Comparison of ENCODE assay signal across 27 cellular contexts in genomic region chr1:216984536-216984935, GRCh38.
"Had no signal": no experiment of that assay in that cellular context is flagged by ENCODE, and none has a peak within 500 bp of the region (broad histone marks: within the 10 kb centered on the region; RNA-seq: fewer than 3 reads in every experiment).

No MANE protein-coding gene starts in this region.

- H3K4me1 ChIP-seq: ascending aorta, foreskin keratinocyte had no signal

- H3K4me1 Mint-ChIP-seq: activated CD4-positive, alpha-beta T cell treated with anti-CD3 and anti-CD28 coated beads for 36 hours; activated CD4-positive, alpha-beta T cell treated with anti-CD3 and anti-CD28 coated beads, Interleukin-2, amount 10 ng/mL, durations not matched to agents 24 days and 14 days; activated CD8-positive, alpha-beta memory T cell treated with anti-CD3 and anti-CD28 coated beads, Interleukin-2, amount 10 ng/mL, durations not matched to agents 7 days and 5 days; activated naive CD4-positive, alpha-beta T cell treated with anti-CD3 and anti-CD28 coated beads, Interleukin-2, amount 10 ng/mL, durations not matched to agents 7 days and 5 days; activated naive CD8-positive, alpha-beta T cell treated with anti-CD3 and anti-CD28 coated beads, Interleukin-2, amount 10 ng/mL, durations not matched to agents 7 days and 5 days had no signal

- H3K27ac ChIP-seq: ascending aorta, brain microvascular endothelial cell, esophagus muscularis mucosa, foreskin keratinocyte, gastrocnemius medialis had no signal

- DNase-seq: activated CD4-positive, alpha-beta memory T cell treated with anti-CD3 and anti-CD28 coated beads for 36 hours; activated CD4-positive, alpha-beta T cell treated with anti-CD3 and anti-CD28 coated beads for 36 hours; activated CD4-positive, alpha-beta T cell treated with anti-CD3 and anti-CD28 coated beads, Interleukin-2, amount 10 ng/mL, durations not matched to agents 24 days and 14 days; activated CD4-positive, CD25-positive, alpha-beta regulatory T cell; activated CD4-positive, CD25-positive, alpha-beta regulatory T cell treated with anti-CD3 and anti-CD28 coated beads, Interleukin-2, amount 50 U/mL, for 72 hours; activated CD8-positive, alpha-beta memory T cell treated with anti-CD3 and anti-CD28 coated beads, Interleukin-2, amount 10 ng/mL, durations not matched to agents 7 days and 5 days; activated CD8-positive, alpha-beta memory T cell treated with anti-CD3 and anti-CD28 coated beads, Interleukin-2, amount 50 U/mL, for 4 hours; activated CD8-positive, alpha-beta T cell treated with anti-CD3 and anti-CD28 coated beads, Interleukin-2, amount 10 ng/mL, durations not matched to agents 7 days and 5 days; activated gamma-delta T cell; activated naive CD4-positive, alpha-beta T cell; activated naive CD4-positive, alpha-beta T cell treated with anti-CD3 and anti-CD28 coated beads, Interleukin-2, amount 10 ng/mL, durations not matched to agents 7 days and 5 days; activated naive CD8-positive, alpha-beta T cell treated with anti-CD3 and anti-CD28 coated beads, Interleukin-2, amount 10 ng/mL, durations not matched to agents 7 days and 5 days; activated T-cell treated with anti-CD3 and anti-CD28 coated beads for 4 hours; activated T-cell treated with anti-CD3 and anti-CD28 coated beads, Interleukin-2, amount 50 U/mL, for 24 hours; activated T-cell treated with anti-CD3 and anti-CD28 coated beads, Interleukin-2, amount 50 U/mL, for 72 hours; brain microvascular endothelial cell; cortex of kidney; dermis blood vessel endothelial cell; effector CD4-positive, alpha-beta T cell; effector memory CD8-positive, alpha-beta T cell; erythroblast; foreskin keratinocyte; gastrocnemius medialis; T-helper 2 cell had no signal

- H3K4me3 Mint-ChIP-seq: activated CD4-positive, alpha-beta memory T cell treated with anti-CD3 and anti-CD28 coated beads for 36 hours; activated CD4-positive, alpha-beta T cell treated with anti-CD3 and anti-CD28 coated beads for 36 hours; activated CD4-positive, alpha-beta T cell treated with anti-CD3 and anti-CD28 coated beads, Interleukin-2, amount 10 ng/mL, durations not matched to agents 24 days and 14 days; activated CD8-positive, alpha-beta memory T cell treated with anti-CD3 and anti-CD28 coated beads, Interleukin-2, amount 10 ng/mL, durations not matched to agents 7 days and 5 days; activated CD8-positive, alpha-beta T cell treated with anti-CD3 and anti-CD28 coated beads, Interleukin-2, amount 10 ng/mL, durations not matched to agents 7 days and 5 days; activated naive CD4-positive, alpha-beta T cell treated with anti-CD3 and anti-CD28 coated beads, Interleukin-2, amount 10 ng/mL, durations not matched to agents 7 days and 5 days; activated naive CD8-positive, alpha-beta T cell treated with anti-CD3 and anti-CD28 coated beads, Interleukin-2, amount 10 ng/mL, durations not matched to agents 7 days and 5 days; activated T-cell treated with anti-CD3 and anti-CD28 coated beads, Interleukin-2, amount 50 U/mL, for 24 hours; activated T-cell treated with anti-CD3 and anti-CD28 coated beads, Interleukin-2, amount 50 U/mL, for 72 hours; effector memory CD8-positive, alpha-beta T cell had no signal

- H3K4me3 ChIP-seq: ascending aorta, esophagus muscularis mucosa had no signal

- H3K9me3 Mint-ChIP-seq: activated naive CD8-positive, alpha-beta T cell treated with anti-CD3 and anti-CD28 coated beads, Interleukin-2, amount 10 ng/mL, durations not matched to agents 7 days and 5 days had no signal

- H3K9me3 ChIP-seq: ascending aorta, esophagus muscularis mucosa, gastrocnemius medialis had no signal

- H3K36me3 ChIP-seq: ascending aorta, brain microvascular endothelial cell, esophagus muscularis mucosa, gastrocnemius medialis had no signal

- H3K27me3 ChIP-seq: ascending aorta, brain microvascular endothelial cell, esophagus muscularis mucosa, foreskin keratinocyte, gastrocnemius medialis had no signal

- H3K27me3 Mint-ChIP-seq: activated CD4-positive, alpha-beta memory T cell treated with anti-CD3 and anti-CD28 coated beads for 36 hours; activated CD4-positive, alpha-beta T cell treated with anti-CD3 and anti-CD28 coated beads for 36 hours; activated CD4-positive, alpha-beta T cell treated with anti-CD3 and anti-CD28 coated beads, Interleukin-2, amount 10 ng/mL, durations not matched to agents 24 days and 14 days; activated CD8-positive, alpha-beta memory T cell treated with anti-CD3 and anti-CD28 coated beads, Interleukin-2, amount 10 ng/mL, durations not matched to agents 7 days and 5 days; activated naive CD4-positive, alpha-beta T cell treated with anti-CD3 and anti-CD28 coated beads, Interleukin-2, amount 10 ng/mL, durations not matched to agents 7 days and 5 days; activated naive CD8-positive, alpha-beta T cell treated with anti-CD3 and anti-CD28 coated beads, Interleukin-2, amount 10 ng/mL, durations not matched to agents 7 days and 5 days; activated T-cell treated with anti-CD3 and anti-CD28 coated beads, Interleukin-2, amount 50 U/mL, for 24 hours; effector memory CD8-positive, alpha-beta T cell had no signal

- H3K27ac Mint-ChIP-seq: activated CD4-positive, alpha-beta memory T cell treated with anti-CD3 and anti-CD28 coated beads for 36 hours; activated CD4-positive, alpha-beta T cell treated with anti-CD3 and anti-CD28 coated beads for 36 hours; activated CD4-positive, alpha-beta T cell treated with anti-CD3 and anti-CD28 coated beads, Interleukin-2, amount 10 ng/mL, durations not matched to agents 24 days and 14 days; activated CD8-positive, alpha-beta memory T cell treated with anti-CD3 and anti-CD28 coated beads, Interleukin-2, amount 10 ng/mL, durations not matched to agents 7 days and 5 days; activated CD8-positive, alpha-beta T cell treated with anti-CD3 and anti-CD28 coated beads, Interleukin-2, amount 10 ng/mL, durations not matched to agents 7 days and 5 days; activated naive CD4-positive, alpha-beta T cell treated with anti-CD3 and anti-CD28 coated beads, Interleukin-2, amount 10 ng/mL, durations not matched to agents 7 days and 5 days; activated naive CD4-positive, alpha-beta T cell treated with anti-CD3 and anti-CD28 coated beads, Interleukin-2, amount 50 U/mL, for 72 hours; activated naive CD8-positive, alpha-beta T cell treated with anti-CD3 and anti-CD28 coated beads, Interleukin-2, amount 10 ng/mL, durations not matched to agents 7 days and 5 days; activated T-cell treated with anti-CD3 and anti-CD28 coated beads, Interleukin-2, amount 50 U/mL, for 24 hours; activated T-cell treated with anti-CD3 and anti-CD28 coated beads, Interleukin-2, amount 50 U/mL, for 72 hours; effector memory CD8-positive, alpha-beta T cell had no signal

- H3K36me3 Mint-ChIP-seq: activated CD4-positive, alpha-beta memory T cell treated with anti-CD3 and anti-CD28 coated beads for 36 hours; activated CD8-positive, alpha-beta memory T cell treated with anti-CD3 and anti-CD28 coated beads, Interleukin-2, amount 10 ng/mL, durations not matched to agents 7 days and 5 days; activated naive CD4-positive, alpha-beta T cell treated with anti-CD3 and anti-CD28 coated beads, Interleukin-2, amount 10 ng/mL, durations not matched to agents 7 days and 5 days; activated naive CD4-positive, alpha-beta T cell treated with anti-CD3 and anti-CD28 coated beads, Interleukin-2, amount 50 U/mL, for 72 hours; activated naive CD8-positive, alpha-beta T cell treated with anti-CD3 and anti-CD28 coated beads, Interleukin-2, amount 10 ng/mL, durations not matched to agents 7 days and 5 days had no signal

- ATAC-seq: activated CD4-positive, alpha-beta T cell treated with anti-CD3 and anti-CD28 coated beads for 36 hours; activated CD8-positive, alpha-beta memory T cell treated with anti-CD3 and anti-CD28 coated beads, Interleukin-2, amount 10 ng/mL, durations not matched to agents 7 days and 5 days; activated CD8-positive, alpha-beta T cell treated with anti-CD3 and anti-CD28 coated beads, Interleukin-2, amount 10 ng/mL, durations not matched to agents 7 days and 5 days; activated naive CD4-positive, alpha-beta T cell treated with anti-CD3 and anti-CD28 coated beads, Interleukin-2, amount 50 U/mL, for 72 hours; activated T-cell treated with anti-CD3 and anti-CD28 coated beads, Interleukin-2, amount 50 U/mL, for 72 hours; effector memory CD8-positive, alpha-beta T cell; foreskin keratinocyte had no signal
